ENCODE assay signal across 8 cellular contexts in genomic region chr22:18881260-18881659, GRCh38. TPM values are rescaled to one million over a fixed set of nuclear protein-coding genes. Genes with fewer than 3 reads are reported as not detected.
DNase-seq lines count a peak whose midpoint lies in the region; ATAC-seq and TF ChIP-seq lines count a peak whose summit lies in the region.
"Not testable (repeated sequence)": the region's sequence is repeated elsewhere in the genome, so short reads cannot be mapped to it uniquely, and the experiment has no call there.

No MANE protein-coding gene starts in this region.

- CTCF ChIA-PET in HEK293 (lab: Yijun Ruan, JAX); T-cell (lab: Charles Lee); activated CD8-positive, alpha-beta T cell treated with anti-CD3 and anti-CD28 coated beads for 36 hours (lab: Charles Lee): not testable (repeated sequence)

- TF ChIP-seq CTCF in HEK293 (tag by site-specific recombination; IDR thresholded peaks at IDR 0.05); activated CD8-positive, alpha-beta T cell treated with anti-CD3 and anti-CD28 coated beads for 36 hours (IDR thresholded peaks at IDR 0.05): not testable (repeated sequence)

- DNase-seq in T-cell (peak in 31 of 34 experiments; percentile 27 to 88 (median 66)), activated T-helper 1 cell treated with Interleukin-2 at 50 U/mL for 16 hours (ENCODE audit: low read depth) (peak; percentile 80)
- peak; percentile 58 for DNase-seq in activated CD8-positive, alpha-beta T cell treated with anti-CD3 and anti-CD28 coated beads for 36 hours
- DNase-seq in central memory CD8-positive, alpha-beta T cell (ENCODE audit: low spot score in 2 of 2), result peak; percentile 50 to 79
- peak; percentile 3 to 84 (median 57) for DNase-seq in naive thymus-derived CD8-positive, alpha-beta T cell
- DNase-seq in stimulated activated CD4-positive, alpha-beta T cell treated with anti-CD3 and anti-CD28 coated beads, TNF-alpha, amount 100 ng/mL, for 1 hour (ENCODE audit: low read depth in 3 of 3, low spot score in 1 of 3), result peak; percentile 7 to 65 (median 30)
- peak; percentile 20 to 63 for DNase-seq in stimulated activated effector memory CD8-positive, alpha-beta T cell treated with anti-CD3 and anti-CD28 coated beads, Interleukin-12 subunit alpha, Interleukin-12 subunit beta, amount 100 ng/mL, for 72 hours (ENCODE audit: low spot score in 2 of 2)

- H3K4me3 Mint-ChIP-seq in T-cell; activated CD8-positive, alpha-beta T cell treated with anti-CD3 and anti-CD28 coated beads for 36 hours; central memory CD8-positive, alpha-beta T cell; naive thymus-derived CD8-positive, alpha-beta T cell; stimulated activated effector memory CD8-positive, alpha-beta T cell treated with anti-CD3 and anti-CD28 coated beads, Interleukin-12 subunit alpha, Interleukin-12 subunit beta, amount 100 ng/mL, for 72 hours: not testable (repeated sequence)

- H3K27ac Mint-ChIP-seq in T-cell; activated CD8-positive, alpha-beta T cell treated with anti-CD3 and anti-CD28 coated beads for 36 hours; naive thymus-derived CD8-positive, alpha-beta T cell; stimulated activated effector memory CD8-positive, alpha-beta T cell treated with anti-CD3 and anti-CD28 coated beads, Interleukin-12 subunit alpha, Interleukin-12 subunit beta, amount 100 ng/mL, for 72 hours: not testable (repeated sequence)
- H3K27ac Mint-ChIP-seq in central memory CD8-positive, alpha-beta T cell (ENCODE audit: low read depth), result peak overlapping the region; percentile 62

- POLR2A ChIA-PET in HEK293 (lab: Yijun Ruan, JAX); T-cell (lab: Charles Lee); activated CD8-positive, alpha-beta T cell treated with anti-CD3 and anti-CD28 coated beads for 36 hours (lab: Charles Lee); naive thymus-derived CD8-positive, alpha-beta T cell (lab: Charles Lee): not testable (repeated sequence)

- H3K4me1 ChIP-seq in HEK293 (ENCODE audit: control insufficient read depth, insufficient read depth, low read length), result not testable (repeated sequence)

- not testable (repeated sequence) for H3K4me1 Mint-ChIP-seq in T-cell; activated CD8-positive, alpha-beta T cell treated with anti-CD3 and anti-CD28 coated beads for 36 hours (ENCODE audit: low read depth); central memory CD8-positive, alpha-beta T cell; naive thymus-derived CD8-positive, alpha-beta T cell; stimulated activated effector memory CD8-positive, alpha-beta T cell treated with anti-CD3 and anti-CD28 coated beads, Interleukin-12 subunit alpha, Interleukin-12 subunit beta, amount 100 ng/mL, for 72 hours

- H3K9me3 Mint-ChIP-seq in T-cell; activated CD8-positive, alpha-beta T cell treated with anti-CD3 and anti-CD28 coated beads for 36 hours; central memory CD8-positive, alpha-beta T cell; naive thymus-derived CD8-positive, alpha-beta T cell; stimulated activated effector memory CD8-positive, alpha-beta T cell treated with anti-CD3 and anti-CD28 coated beads, Interleukin-12 subunit alpha, Interleukin-12 subunit beta, amount 100 ng/mL, for 72 hours: not testable (repeated sequence)

- not testable (repeated sequence) for H3K9me3 ChIP-seq in HEK293 (ENCODE audit: control insufficient read depth, insufficient read depth, low read depth, low read length)

- not testable (repeated sequence) for H3K27me3 Mint-ChIP-seq in T-cell; activated CD8-positive, alpha-beta T cell treated with anti-CD3 and anti-CD28 coated beads for 36 hours; central memory CD8-positive, alpha-beta T cell; naive thymus-derived CD8-positive, alpha-beta T cell

- not testable (repeated sequence) for H3K4me3 ChIP-seq in HEK293 (ENCODE audit: low read depth, low read length)

- not testable (repeated sequence) for H3K27ac ChIP-seq in HEK293 (ENCODE audit: extremely low read depth, low read depth, low read length)

- not testable (repeated sequence) for H3K36me3 ChIP-seq in HEK293 (ENCODE audit: control insufficient read depth in 2 of 2, insufficient read depth in 1 of 2, low read length in 2 of 2)

- not testable (repeated sequence) for H3K36me3 Mint-ChIP-seq in T-cell; activated CD8-positive, alpha-beta T cell treated with anti-CD3 and anti-CD28 coated beads for 36 hours (ENCODE audit: low read depth); central memory CD8-positive, alpha-beta T cell (ENCODE audit: insufficient read depth); naive thymus-derived CD8-positive, alpha-beta T cell; stimulated activated effector memory CD8-positive, alpha-beta T cell treated with anti-CD3 and anti-CD28 coated beads, Interleukin-12 subunit alpha, Interleukin-12 subunit beta, amount 100 ng/mL, for 72 hours

- not testable (repeated sequence) for ATAC-seq in T-cell (replicated peaks in 1 of 4); activated CD8-positive, alpha-beta T cell treated with anti-CD3 and anti-CD28 coated beads for 36 hours; central memory CD8-positive, alpha-beta T cell (replicated peaks; ENCODE audit: extremely low read depth, poor library complexity, severe bottlenecking); naive thymus-derived CD8-positive, alpha-beta T cell; stimulated activated effector memory CD8-positive, alpha-beta T cell treated with anti-CD3 and anti-CD28 coated beads, Interleukin-12 subunit alpha, Interleukin-12 subunit beta, amount 100 ng/mL, for 72 hours

- intact Hi-C loops in activated CD8-positive, alpha-beta T cell treated with anti-CD3 and anti-CD28 coated beads for 36 hours (cut with micrococcal nuclease), result not testable (repeated sequence)

TF ChIP-seq in HEK293, 187 proteins besides CTCF, POLR2A, EP300 and RAD21:
- 0 out of 2 replicates have a peak, but pooled peaks have one; percentile 29 for TF ChIP-seq PRDM10 (tag by site-specific recombination; IDR thresholded peaks at IDR 0.05)
TF ChIP-seq in HEK293: peak in this region for 1; not testable (repeated sequence) for 186.

RNA-seq across cellular contexts. Expression of gene DGCR6, which starts 24.9 kb away (rescaled TPM):
- 10 to 100 TPM in 2 of 5 donors, 1 to 10 TPM in 3; 5.0 to 16.8 (median 6.5) TPM for total RNA-seq in T-cell
- total RNA-seq in activated CD8-positive, alpha-beta T cell treated with anti-CD3 and anti-CD28 coated beads for 36 hours, result 1 to 10 TPM in 1 of 2 experiments, under 1 TPM in 1; 0.88 to 1.4 TPM
- 1 to 10 TPM; 6.4 to 7.2 TPM for total RNA-seq in naive thymus-derived CD8-positive, alpha-beta T cell
- polyA plus RNA-seq in naive thymus-derived CD8-positive, alpha-beta T cell, result 1 to 10 TPM in 2 of 3 donors, under 1 TPM in 1; 0.77 to 1.5 (median 1.0) TPM

RNA-seq across cellular contexts. Expression of gene PRODH, which starts 54.8 kb away (rescaled TPM):
- under 1 TPM in 4 of 5 donors, not detected in 1; 0.13 to 0.91 (median 0.52) TPM for total RNA-seq in T-cell
- total RNA-seq in activated CD8-positive, alpha-beta T cell treated with anti-CD3 and anti-CD28 coated beads for 36 hours, result not detected
- under 1 TPM; 0.49 to 0.74 TPM for total RNA-seq in naive thymus-derived CD8-positive, alpha-beta T cell
- polyA plus RNA-seq in naive thymus-derived CD8-positive, alpha-beta T cell, result under 1 TPM in 2 of 3 donors, not detected in 1; 0.04 to 0.10 TPM

Comparison
In these comparisons a context has a peak if more than half of its experiments do, and no peak if none do; other contexts are left out.
1. DNase-seq: peak in every context shown above with its lines; median percentile 80 in activated T-helper 1 cell treated with Interleukin-2 at 50 U/mL for 16 hours; 66 in T-cell; 64 in central memory CD8-positive, alpha-beta T cell; 58 in activated CD8-positive, alpha-beta T cell treated with anti-CD3 and anti-CD28 coated beads for 36 hours; 57 in naive thymus-derived CD8-positive, alpha-beta T cell; 42 in stimulated activated effector memory CD8-positive, alpha-beta T cell treated with anti-CD3 and anti-CD28 coated beads, Interleukin-12 subunit alpha, Interleukin-12 subunit beta, amount 100 ng/mL, for 72 hours; 30 in stimulated activated CD4-positive, alpha-beta T cell treated with anti-CD3 and anti-CD28 coated beads, TNF-alpha, amount 100 ng/mL, for 1 hour.